19 cellular contexts compared by ENCODE assay signal in genomic region chr3:122857019-122857418, GRCh38.
DNase-seq lines count a peak whose midpoint lies in the region; ATAC-seq and TF ChIP-seq lines count a peak whose summit lies in the region.
"Had no signal": no experiment of that assay in that cellular context is flagged by ENCODE, and none has a peak within 500 bp of the region (broad histone marks: within the 10 kb centered on the region; RNA-seq: fewer than 3 reads in every experiment).

No MANE protein-coding gene starts in this region.

- no peak overlapping the region for H3K27ac ChIP-seq in colonic mucosa
- H3K27ac ChIP-seq: gastrocnemius medialis, pancreas, thoracic aorta had no signal

- TF ChIP-seq CTCF in fibroblast of pulmonary artery (IDR thresholded peaks at IDR 0.05; ENCODE audit: low read length, missing control alignments), result no peak
- TF ChIP-seq CTCF in colonic mucosa (IDR thresholded peaks at IDR 0.05), result no peak

- no peak overlapping the region for H3K4me3 Mint-ChIP-seq in activated naive CD8-positive, alpha-beta T cell treated with anti-CD3 and anti-CD28 coated beads, Interleukin-2, amount 50 U/mL, for 24 hours
- H3K4me3 Mint-ChIP-seq in activated naive CD8-positive, alpha-beta T cell treated with anti-CD3 and anti-CD28 coated beads for 36 hours, result no peak overlapping the region

- H3K4me3 ChIP-seq in fibroblast of pulmonary artery (replicated peaks; ENCODE audit: low read depth, low read length) (no peak overlapping the region), colonic mucosa (no peak overlapping the region)
- H3K4me3 ChIP-seq: adrenal gland, gastrocnemius medialis, mucosa of descending colon, pancreas, thoracic aorta had no signal

- H3K36me3 ChIP-seq in colonic mucosa, result no peaks in the 10 kb centered on the region
- H3K36me3 ChIP-seq: thoracic aorta had no signal

- peak overlapping the region; percentile 63 for H3K27ac Mint-ChIP-seq in activated naive CD8-positive, alpha-beta T cell treated with anti-CD3 and anti-CD28 coated beads, Interleukin-2, amount 50 U/mL, for 24 hours
- H3K27ac Mint-ChIP-seq in activated naive CD8-positive, alpha-beta T cell treated with anti-CD3 and anti-CD28 coated beads for 36 hours, result no peak overlapping the region

- H3K27me3 Mint-ChIP-seq in activated naive CD8-positive, alpha-beta T cell treated with anti-CD3 and anti-CD28 coated beads, Interleukin-2, amount 50 U/mL, for 24 hours, result no peaks in the 10 kb centered on the region
- H3K27me3 Mint-ChIP-seq in activated naive CD8-positive, alpha-beta T cell treated with anti-CD3 and anti-CD28 coated beads for 36 hours, result no peaks in the 10 kb centered on the region

- H3K27me3 ChIP-seq in colonic mucosa, result no peaks in the 10 kb centered on the region
- H3K27me3 ChIP-seq: adrenal gland, gastrocnemius medialis, pancreas had no signal

- intact Hi-C loops in colonic mucosa (cut with DNase I), result no loop called here

- peak; percentile 63 for ATAC-seq in activated naive CD8-positive, alpha-beta T cell treated with anti-CD3 and anti-CD28 coated beads, Interleukin-2, amount 50 U/mL, for 24 hours
- ATAC-seq: gastrocnemius medialis, mucosa of descending colon had no signal

- H3K9me3 ChIP-seq in colonic mucosa, result no peaks in the 10 kb centered on the region
- H3K9me3 ChIP-seq: adrenal gland, gastrocnemius medialis, mucosa of descending colon, pancreas, thoracic aorta had no signal

- H3K9ac ChIP-seq in colonic mucosa (ENCODE audit: low read depth in 2 of 2, low read length in 2 of 2), result no peak overlapping the region

- in situ Hi-C loops in SK-MEL-5 (cut with HindIII; ENCODE audit: low pct_unique_long_range_greater_than_20kb, low sequenced_read_pairs), result no loop called here

- H3K36me3 Mint-ChIP-seq in activated naive CD8-positive, alpha-beta T cell treated with anti-CD3 and anti-CD28 coated beads, Interleukin-2, amount 50 U/mL, for 24 hours (ENCODE audit: low read depth), result peaks cover 2% of the 10 kb centered on the region
- H3K36me3 Mint-ChIP-seq in activated naive CD8-positive, alpha-beta T cell treated with anti-CD3 and anti-CD28 coated beads for 36 hours, result peaks cover 5% of the 10 kb centered on the region

- peaks cover 14% of the 10 kb centered on the region for H3K4me1 Mint-ChIP-seq in activated naive CD8-positive, alpha-beta T cell treated with anti-CD3 and anti-CD28 coated beads, Interleukin-2, amount 50 U/mL, for 24 hours
- peaks cover 10% of the 10 kb centered on the region for H3K4me1 Mint-ChIP-seq in activated naive CD8-positive, alpha-beta T cell treated with anti-CD3 and anti-CD28 coated beads for 36 hours

- DNase-seq in activated naive CD8-positive, alpha-beta T cell treated with anti-CD3 and anti-CD28 coated beads, Interleukin-2, amount 50 U/mL, for 24 hours, result no peak
- DNase-seq in activated naive CD8-positive, alpha-beta T cell treated with anti-CD3 and anti-CD28 coated beads for 36 hours, result no peak
- DNase-seq in SK-MEL-5 (ENCODE audit: low read depth, low spot score), result peak; percentile 44
- peak; percentile 85 for DNase-seq in fibroblast of pulmonary artery (ENCODE audit: low read depth)
- DNase-seq in DMS114 treated with DMSO at 0.1 percent for 48 hours (lab: John Stamatoyannopoulos, UW; ENCODE audit: unreplicated experiment), result no peak
- DNase-seq in globus pallidus (ENCODE audit: low spot score), result no peak
- DNase-seq in activated CD8-positive, alpha-beta memory T cell treated with anti-CD3 and anti-CD28 coated beads, Interleukin-2, amount 50 U/mL, for 4 hours, result no peak
- DNase-seq in colonic mucosa, result no peak
- DNase-seq: activated CD4-positive, CD25-positive, alpha-beta regulatory T cell; adrenal gland; dermis blood vessel endothelial cell; DMS 273 treated with DMSO at 0.1 percent for 48 hours; gastrocnemius medialis; kidney; mucosa of descending colon; NCI-H1092 treated with DMSO at 0.1 percent for 48 hours; pancreas; SW 1271 had no signal

- no peaks in the 10 kb centered on the region for H3K9me3 Mint-ChIP-seq in activated naive CD8-positive, alpha-beta T cell treated with anti-CD3 and anti-CD28 coated beads, Interleukin-2, amount 50 U/mL, for 24 hours
- no peaks in the 10 kb centered on the region for H3K9me3 Mint-ChIP-seq in activated naive CD8-positive, alpha-beta T cell treated with anti-CD3 and anti-CD28 coated beads for 36 hours

- no peaks in the 10 kb centered on the region for H3K4me1 ChIP-seq in colonic mucosa
- H3K4me1 ChIP-seq: gastrocnemius medialis had no signal

Comparison
In these comparisons a context has a peak if more than half of its experiments do, and no peak if none do; other contexts are left out.
1. DNase-seq: peak in SK-MEL-5 (single experiment) and fibroblast of pulmonary artery (single experiment); none in activated naive CD8-positive, alpha-beta T cell treated with anti-CD3 and anti-CD28 coated beads, Interleukin-2, amount 50 U/mL, for 24 hours (single experiment), activated naive CD8-positive, alpha-beta T cell treated with anti-CD3 and anti-CD28 coated beads for 36 hours (single experiment), DMS114 treated with DMSO at 0.1 percent for 48 hours (single experiment), globus pallidus (single experiment), activated CD8-positive, alpha-beta memory T cell treated with anti-CD3 and anti-CD28 coated beads, Interleukin-2, amount 50 U/mL, for 4 hours (single experiment) and colonic mucosa (single experiment).